8 cellular contexts compared by ENCODE assay signal in the genomic region with DNA sequence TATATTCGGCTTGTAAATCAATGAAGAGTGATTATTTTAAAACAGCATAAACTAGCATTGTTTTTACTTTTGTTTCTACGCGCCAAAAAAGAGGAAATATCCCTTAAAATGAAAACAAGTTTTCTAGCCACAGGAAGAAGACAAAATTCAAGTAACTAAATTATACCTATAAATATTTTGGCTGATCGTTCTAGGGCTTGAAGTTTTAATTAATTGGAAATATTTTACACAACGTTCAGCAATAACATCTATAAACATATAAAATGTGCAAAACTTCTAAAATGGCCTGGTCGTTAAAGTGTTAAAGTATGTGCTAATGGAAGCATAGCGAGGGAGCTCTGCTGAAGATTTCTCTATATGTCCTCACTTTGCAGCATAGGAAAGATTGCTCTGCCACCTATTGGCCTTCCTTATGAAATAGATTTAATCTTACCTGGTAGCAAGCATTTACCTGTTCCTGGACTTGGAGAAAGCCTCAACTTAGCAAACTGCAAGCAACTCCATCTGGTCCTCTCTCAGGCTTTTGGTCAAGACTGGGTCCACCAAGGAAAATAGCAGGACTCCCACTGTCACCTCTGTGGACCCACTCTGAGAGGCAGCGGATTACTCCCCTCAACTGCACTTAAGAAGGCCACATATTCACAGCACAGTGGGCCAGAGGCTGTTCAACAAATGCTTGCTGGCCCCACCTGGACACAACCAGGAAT.
DNase-seq lines count a peak whose midpoint lies in the region; ATAC-seq, FAIRE-seq and TF ChIP-seq lines count a peak whose summit lies in the region.

No MANE protein-coding gene starts in this region.

- H4K8ac ChIP-seq in H9 (replicated peaks; ENCODE audit: insufficient read length, low read depth, low read length), result no peak overlapping the region

- no peaks in the 10 kb centered on the region for H3K9me3 ChIP-seq in CD8-positive, alpha-beta memory T cell (ENCODE audit: low read length)
- H3K9me3 ChIP-seq in H9 (ENCODE audit: control insufficient read depth, low read depth, low read length), result no peaks in the 10 kb centered on the region
- no peaks in the 10 kb centered on the region for H3K9me3 ChIP-seq in endothelial cell of umbilical vein (replicated peaks; ENCODE audit: control insufficient read depth, insufficient read depth, low read length)
- no peaks in the 10 kb centered on the region for H3K9me3 ChIP-seq in naive thymus-derived CD4-positive, alpha-beta T cell (ENCODE audit: control insufficient read depth in 2 of 3, low read length in 3 of 3)

- H3T11ph ChIP-seq in H9 (ENCODE audit: low read length), result no peak overlapping the region

- no peaks in the 10 kb centered on the region for H3K36me3 Mint-ChIP-seq in CD8-positive, alpha-beta memory T cell
- H3K36me3 Mint-ChIP-seq in H9 (ENCODE audit: insufficient read depth in 1 of 3, low read depth in 3 of 3), result peaks cover 0 to 2% (median 0%) of the 10 kb centered on the region in 3 experiments; a peak in 2 of 7 replicates
- no peaks in the 10 kb centered on the region for H3K36me3 Mint-ChIP-seq in naive thymus-derived CD4-positive, alpha-beta T cell

- H3K27me3 ChIP-seq in CD8-positive, alpha-beta memory T cell (ENCODE audit: insufficient read depth, low read length, poor library complexity, severe bottlenecking), result no peaks in the 10 kb centered on the region
- H3K27me3 ChIP-seq in H9 (ENCODE audit: insufficient read depth, low read length), result no peaks in the 10 kb centered on the region
- peaks cover 0 to 2% of the 10 kb centered on the region in 2 experiments for H3K27me3 ChIP-seq in endothelial cell of umbilical vein (ENCODE audit: control insufficient read depth in 2 of 2, insufficient read depth in 2 of 2, low read length in 2 of 2)
- H3K27me3 ChIP-seq in naive thymus-derived CD4-positive, alpha-beta T cell (ENCODE audit: control insufficient read depth in 2 of 2, insufficient read depth in 2 of 2, low read length in 2 of 2), result no peaks in the 10 kb centered on the region

- no peak overlapping the region for H3K56ac ChIP-seq in H9 (ENCODE audit: insufficient read length, low read depth, low read length)

- H3K14ac ChIP-seq in H9 (ENCODE audit: insufficient read depth, low read length), result no peak overlapping the region

- DNase-seq in CD8-positive, alpha-beta memory T cell, result peak in 4 of 5 donors; percentile 8 to 56 (median 48)
- DNase-seq in H9, result no peak
- peak; percentile 74 for DNase-seq in NCI-H2196 (lab: John Stamatoyannopoulos, UW; ENCODE audit: unreplicated experiment)
- DNase-seq in activated CD4-positive, alpha-beta T cell treated with anti-CD3 and anti-CD28 coated beads for 48 hours, result peak; percentile 29
- DNase-seq in endothelial cell of umbilical vein (ENCODE audit: low read depth, low spot score), result peak; percentile 73
- peak in 8 of 9 donors; percentile 23 to 73 (median 63) for DNase-seq in naive thymus-derived CD4-positive, alpha-beta T cell
- DNase-seq in OCI-M2 (lab: John Stamatoyannopoulos, UW; ENCODE audit: unreplicated experiment), result no peak

- H3K79me2 ChIP-seq in H9 (ENCODE audit: insufficient read depth, low read length) (no peaks in the 10 kb centered on the region), endothelial cell of umbilical vein (ENCODE audit: control insufficient read depth, insufficient read depth, low read length) (no peaks in the 10 kb centered on the region)

- no TSS peak for BruUV-seq in endothelial cell of umbilical vein (replicated peaks; lab: Mats Ljungman, UMichigan)

- dilution Hi-C loops in endothelial cell of umbilical vein (cut with MboI; ENCODE audit: extremely low pct_ligation_motif_present, low sequenced_read_pairs), result no loop called here

- no peaks in the 10 kb centered on the region for H3K36me3 ChIP-seq in CD8-positive, alpha-beta memory T cell (ENCODE audit: insufficient read depth, low read length)
- no peaks in the 10 kb centered on the region for H3K36me3 ChIP-seq in endothelial cell of umbilical vein (ENCODE audit: control insufficient read depth in 2 of 2, extremely low read depth in 1 of 2, insufficient read depth in 2 of 2, low read length in 2 of 2)
- no peaks in the 10 kb centered on the region for H3K36me3 ChIP-seq in naive thymus-derived CD4-positive, alpha-beta T cell (ENCODE audit: control insufficient read depth in 2 of 3, insufficient read depth in 3 of 3, low read length in 3 of 3)

- no peaks in the 10 kb centered on the region for H3K4me1 Mint-ChIP-seq in CD8-positive, alpha-beta memory T cell
- H3K4me1 Mint-ChIP-seq in H9, result peaks cover 40 to 48% of the 10 kb centered on the region in 2 experiments
- peaks cover 7 to 21% (median 15%) of the 10 kb centered on the region in 7 donors for H3K4me1 Mint-ChIP-seq in naive thymus-derived CD4-positive, alpha-beta T cell

- H3K9ac ChIP-seq in H9 (ENCODE audit: extremely low read depth, insufficient read length, low read length) (no peak overlapping the region), endothelial cell of umbilical vein (replicated peaks; ENCODE audit: extremely low read depth, insufficient read depth, low read length) (no peak overlapping the region)

- no peak for TF ChIP-seq POLR2A in endothelial cell of umbilical vein (IDR thresholded peaks at IDR 0.05; ENCODE audit: low read depth, low read length)

- peak; percentile 88 for ATAC-seq in naive thymus-derived CD4-positive, alpha-beta T cell
- no peak for ATAC-seq in GM21515 (IDR thresholded peaks at IDR 0.05; ENCODE audit: unreplicated experiment)

- H2BK12ac ChIP-seq in H9 (ENCODE audit: insufficient read length, low read depth, low read length), result no peak overlapping the region

- no peak overlapping the region for H3K23ac ChIP-seq in H9 (ENCODE audit: insufficient read length, low read depth, low read length)

- H2BK20ac ChIP-seq in H9 (ENCODE audit: low read depth, low read length, poor library complexity, severe bottlenecking), result no peak overlapping the region

- H4K5ac ChIP-seq in H9 (ENCODE audit: insufficient read length, low read depth, low read length), result no peak overlapping the region

- no peaks in the 10 kb centered on the region for H3K9me1 ChIP-seq in endothelial cell of umbilical vein (replicated peaks; ENCODE audit: control insufficient read depth, extremely low read depth, insufficient read depth, low read length)

- POLR2A ChIA-PET in CD8-positive, alpha-beta memory T cell (lab: Charles Lee), result interaction anchor here (0.9 kb wide), 1 partner anchor 510 kb away, joined by 3 read pairs; no protein-coding TSS in a partner anchor
- POLR2A ChIA-PET in endothelial cell of umbilical vein (lab: Charles Lee), result interaction anchor here (1.0 kb wide), 1 partner anchor 512 kb away, joined by 3 read pairs; no protein-coding TSS in a partner anchor
- POLR2A ChIA-PET in naive thymus-derived CD4-positive, alpha-beta T cell (lab: Charles Lee), result interaction anchor here (0.9 to 1.4 kb wide), 2 partner anchors 510 to 655 kb away, joined by 4 to 7 read pairs; no protein-coding TSS in a partner anchor

- H2BK120ac ChIP-seq in H9 (ENCODE audit: low read depth, low read length, poor library complexity, severe bottlenecking), result no peak overlapping the region

- no peak overlapping the region for H3K4me3 ChIP-seq in CD8-positive, alpha-beta memory T cell (ENCODE audit: low read length)
- no peak overlapping the region for H3K4me3 ChIP-seq in endothelial cell of umbilical vein (replicated peaks in 1 of 3; ENCODE audit: insufficient read depth in 1 of 3, low read depth in 1 of 3, low read length in 3 of 3)
- no peak overlapping the region for H3K4me3 ChIP-seq in naive thymus-derived CD4-positive, alpha-beta T cell (ENCODE audit: low read length)

- no peaks in the 10 kb centered on the region for H3K9me3 Mint-ChIP-seq in CD8-positive, alpha-beta memory T cell
- H3K9me3 Mint-ChIP-seq in H9, result no peaks in the 10 kb centered on the region
- H3K9me3 Mint-ChIP-seq in naive thymus-derived CD4-positive, alpha-beta T cell, result peaks cover 0 to 3% (median 0%) of the 10 kb centered on the region in 11 donors

- no peak overlapping the region for H4K91ac ChIP-seq in H9 (ENCODE audit: insufficient read length, low read depth, low read length)

- no peak overlapping the region for H3K18ac ChIP-seq in H9 (ENCODE audit: insufficient read length, low read depth, low read length)

- H3K4me1 ChIP-seq in CD8-positive, alpha-beta memory T cell (ENCODE audit: insufficient read depth, low read length), result no peaks in the 10 kb centered on the region
- H3K4me1 ChIP-seq in H9 (ENCODE audit: insufficient read depth, low read length) (peaks cover 8% of the 10 kb centered on the region; the same call in 1 of the 2 replicates), endothelial cell of umbilical vein (ENCODE audit: control insufficient read depth, extremely low read depth, insufficient read depth, low read length) (peaks cover 7% of the 10 kb centered on the region)
- no peaks in the 10 kb centered on the region for H3K4me1 ChIP-seq in naive thymus-derived CD4-positive, alpha-beta T cell (ENCODE audit: control insufficient read depth in 2 of 2, insufficient read depth in 2 of 2, low read length in 2 of 2)

- no CpG with 5 or more reads among the region's 8 CpGs for WGBS in H9 (ENCODE audit: extremely low coverage, insufficient read length, low lambda C conversion rate)

- H2BK5ac ChIP-seq in H9 (ENCODE audit: insufficient read length, low read length), result no peak overlapping the region

- peaks cover 0 to 14% of the 10 kb centered on the region in 2 donors for H3K27me3 Mint-ChIP-seq in CD8-positive, alpha-beta memory T cell
- H3K27me3 Mint-ChIP-seq in H9 (ENCODE audit: low read depth), result no peaks in the 10 kb centered on the region
- H3K27me3 Mint-ChIP-seq in naive thymus-derived CD4-positive, alpha-beta T cell, result peaks cover 0 to 4% (median 0%) of the 10 kb centered on the region in 5 donors

- H3K4ac ChIP-seq in H9 (ENCODE audit: low read depth, low read length), result no peak overlapping the region

- no peak overlapping the region for H3K4me3 Mint-ChIP-seq in CD8-positive, alpha-beta memory T cell
- H3K4me3 Mint-ChIP-seq in H9, result no peak overlapping the region
- H3K4me3 Mint-ChIP-seq in naive thymus-derived CD4-positive, alpha-beta T cell, result peak overlapping the region in 3 of 10 donors; percentile 0 to 9 (median 1)

- H4K20me1 ChIP-seq in H9 (ENCODE audit: control insufficient read depth, insufficient read depth, insufficient read length) (no peaks in the 10 kb centered on the region), endothelial cell of umbilical vein (replicated peaks; ENCODE audit: control insufficient read depth, extremely low read depth, insufficient read depth, low read length) (no peaks in the 10 kb centered on the region)

- intact Hi-C loops in endothelial cell of umbilical vein (cut with micrococcal nuclease), result loop anchor here (1.0 to 10.0 kb wide), 9 partner anchors 144 to 655 kb away; no protein-coding TSS in a partner anchor
- intact Hi-C loops in naive thymus-derived CD4-positive, alpha-beta T cell (cut with micrococcal nuclease), result loop anchor here (1.0 to 10.0 kb wide), 16 partner anchors 108 to 714 kb away; no protein-coding TSS in a partner anchor

- H2BK15ac ChIP-seq in H9 (ENCODE audit: low read depth, low read length), result no peak overlapping the region

- no peak overlapping the region for H3K4me2 ChIP-seq in H9 (ENCODE audit: insufficient read depth, insufficient read length, low read length)
- H3K4me2 ChIP-seq in endothelial cell of umbilical vein (ENCODE audit: insufficient read depth, low read length), result no peak overlapping the region

- peak; percentile 67 for TF ChIP-seq CTCF in H9 (conservative IDR thresholded peaks at IDR 0.05)
- peak; percentile 24 to 29 for TF ChIP-seq CTCF in endothelial cell of umbilical vein (IDR thresholded peaks at IDR 0.05; ENCODE audit: extremely low read depth in 1 of 2, insufficient read depth in 1 of 2, low read depth in 1 of 2, low read length in 2 of 2)

- H2AFZ ChIP-seq in H9 (ENCODE audit: low read length) (no peak overlapping the region), endothelial cell of umbilical vein (ENCODE audit: low read depth, low read length) (no peak overlapping the region)

- CTCF ChIA-PET in CD8-positive, alpha-beta memory T cell (lab: Charles Lee), result interaction anchor here (0.7 to 2.9 kb wide), 14 partner anchors 12 to 708 kb away, joined by 3 to 30 read pairs (median 4); no protein-coding TSS in a partner anchor
- CTCF ChIA-PET in endothelial cell of umbilical vein (lab: Charles Lee), result interaction anchor here (0.6 to 5.4 kb wide), 39 partner anchors 11 to 707 kb away, joined by 3 to 81 read pairs (median 4); a partner anchor contains a TSS
- CTCF ChIA-PET in naive thymus-derived CD4-positive, alpha-beta T cell (lab: Charles Lee), result interaction anchor here (0.6 to 3.6 kb wide), 26 partner anchors 103 to 712 kb away, joined by 3 to 27 read pairs (median 4); no protein-coding TSS in a partner anchor

- H3K23me2 ChIP-seq in H9 (ENCODE audit: insufficient read length, low read depth, low read length, poor library complexity, severe bottlenecking), result no peaks in the 10 kb centered on the region

- no peak overlapping the region for H3K27ac ChIP-seq in CD8-positive, alpha-beta memory T cell (ENCODE audit: low read depth, low read length)
- no peak overlapping the region for H3K27ac ChIP-seq in H9 (ENCODE audit: insufficient read length, low read depth, low read length)
- no peak overlapping the region for H3K27ac ChIP-seq in endothelial cell of umbilical vein (ENCODE audit: insufficient read depth, low read depth, low read length)
- no peak overlapping the region for H3K27ac ChIP-seq in naive thymus-derived CD4-positive, alpha-beta T cell (ENCODE audit: low read depth, low read length)

- H3K79me1 ChIP-seq in H9 (ENCODE audit: insufficient read depth, low read depth, low read length, poor library complexity, severe bottlenecking), result no peaks in the 10 kb centered on the region

- FAIRE-seq in endothelial cell of umbilical vein (lab: Jason Lieb, UNC), result no peak

- H3K27ac Mint-ChIP-seq in CD8-positive, alpha-beta memory T cell, result no peak overlapping the region
- H3K27ac Mint-ChIP-seq in H9, result no peak overlapping the region
- H3K27ac Mint-ChIP-seq in naive thymus-derived CD4-positive, alpha-beta T cell, result peak overlapping the region in 1 of 9 donors; percentile 65

- H2AK5ac ChIP-seq in H9 (ENCODE audit: insufficient read length, low read length), result no peak overlapping the region

Comparison
In these comparisons a context has a peak if more than half of its experiments do, and no peak if none do; other contexts are left out.
1. DNase-seq: peak in CD8-positive, alpha-beta memory T cell (4 of 5), NCI-H2196 (single experiment), activated CD4-positive, alpha-beta T cell treated with anti-CD3 and anti-CD28 coated beads for 48 hours (single experiment), endothelial cell of umbilical vein (single experiment) and naive thymus-derived CD4-positive, alpha-beta T cell (8 of 9); none in H9 (single experiment) and OCI-M2 (single experiment).